1 cellular context compared by ENCODE assay signal in genomic region chr7:16889305-16889704, GRCh38.
TF ChIP-seq lines count a peak whose summit lies in the region.

No MANE protein-coding gene starts in this region.

TF ChIP-seq in HepG2, 621 proteins besides CTCF, POLR2A, EP300 and RAD21 (continued from another document):
- TF ChIP-seq ZNF512B (CRISPR knock-in tag; IDR thresholded peaks at IDR 0.05; ENCODE audit: borderline replicate concordance) (no peak), GLMP (CRISPR knock-in tag; IDR thresholded peaks at IDR 0.05; ENCODE audit: borderline replicate concordance) (no peak), ZNF674 (CRISPR knock-in tag; IDR thresholded peaks at IDR 0.05; ENCODE audit: low read depth) (no peak), ZNF850 (CRISPR knock-in tag; conservative IDR thresholded peaks at IDR 0.05) (no peak), MED1 (CRISPR knock-in tag; IDR thresholded peaks at IDR 0.05) (no peak), BCLAF1 (IDR thresholded peaks at IDR 0.05) (no peak), ZBTB37 (CRISPR knock-in tag; IDR thresholded peaks at IDR 0.05) (no peak), ELK4 (CRISPR knock-in tag; IDR thresholded peaks at IDR 0.05; ENCODE audit: borderline replicate concordance) (no peak), ZNF33A (CRISPR knock-in tag; IDR thresholded peaks at IDR 0.05; ENCODE audit: borderline replicate concordance) (no peak), TFAP4 (IDR thresholded peaks at IDR 0.05; ENCODE audit: borderline replicate concordance, low read depth) (no peak), ZNF576 (CRISPR knock-in tag; IDR thresholded peaks at IDR 0.05) (no peak), RERE (CRISPR knock-in tag; IDR thresholded peaks at IDR 0.05; ENCODE audit: low read depth) (no peak)
